ENCODE assay signal across 17 cellular contexts in genomic region chr11:68399916-68400315, GRCh38.
DNase-seq lines count a peak whose midpoint lies in the region; ATAC-seq and TF ChIP-seq lines count a peak whose summit lies in the region.
"Had no signal": no experiment of that assay in that cellular context is flagged by ENCODE, and none has a peak within 500 bp of the region (broad histone marks: within the 10 kb centered on the region; RNA-seq: fewer than 3 reads in every experiment).

No MANE protein-coding gene starts in this region.

- H3K79me1 ChIP-seq in neuronal stem cell (ENCODE audit: low read depth, low read length) = no peaks in the 10 kb centered on the region

- no peak overlapping the region for H2AFZ ChIP-seq in neuronal stem cell (ENCODE audit: low read length)

- H4K91ac ChIP-seq in neuronal stem cell (ENCODE audit: low read depth, low read length, poor library complexity) = no peak overlapping the region

- H3K9me3 ChIP-seq in adipocyte (ENCODE audit: control insufficient read depth, low read length) (no peaks in the 10 kb centered on the region), neuronal stem cell (replicated peaks in 1 of 2; ENCODE audit: control insufficient read depth in 2 of 2, insufficient read depth in 1 of 2, low read depth in 1 of 2, low read length in 2 of 2) (no peaks in the 10 kb centered on the region), tibial nerve (no peaks in the 10 kb centered on the region)

- no CpG with 5 or more reads among the region's 13 CpGs for WGBS in neuronal stem cell (ENCODE audit: extremely low coverage in 2 of 2, insufficient read length in 2 of 2, insufficient replicate concordance in 1 of 2), 2 donors
- 58 to 73% methylated on average over 12 to 13 of the region's 13 CpGs for WGBS in tibial nerve, 2 donors

- peaks cover 19% of the 10 kb centered on the region for H3K4me1 ChIP-seq in adipocyte (ENCODE audit: control insufficient read depth, insufficient read depth, low read length)
- peaks cover 3 to 5% of the 10 kb centered on the region in 2 donors for H3K4me1 ChIP-seq in neuronal stem cell (ENCODE audit: control insufficient read depth in 2 of 2, insufficient read depth in 1 of 2, low read depth in 1 of 2, low read length in 2 of 2)
- H3K4me1 ChIP-seq in tibial nerve = peaks cover 0 to 32% (median 9%) of the 10 kb centered on the region in 4 donors
- no peaks in the 10 kb centered on the region for H3K4me1 ChIP-seq in foreskin keratinocyte

- no peak for TF ChIP-seq CTCF in tibial nerve (IDR thresholded peaks at IDR 0.05)
- TF ChIP-seq CTCF in foreskin keratinocyte (conservative IDR thresholded peaks at IDR 0.05) = no peak

- no peak for TF ChIP-seq EP300 in tibial nerve (IDR thresholded peaks at IDR 0.05)

- H3K9ac ChIP-seq in adipocyte (ENCODE audit: low read length) = peak overlapping the region; percentile 20
- H3K9ac ChIP-seq in neuronal stem cell (ENCODE audit: low read depth, low read length, poor library complexity) = no peak overlapping the region

- H2BK120ac ChIP-seq in neuronal stem cell (ENCODE audit: low read depth, low read length) = no peak overlapping the region

- H3K14ac ChIP-seq in neuronal stem cell (ENCODE audit: low read length) = peak overlapping the region; percentile 8

- H2AK5ac ChIP-seq in neuronal stem cell (ENCODE audit: low read depth, low read length) = no peak overlapping the region

- intact Hi-C loops in left ventricle myocardium superior (cut with micrococcal nuclease) = no loop called here

- H2BK12ac ChIP-seq in neuronal stem cell (ENCODE audit: low read length) = no peak overlapping the region

- H3K4me3 ChIP-seq in adipocyte (ENCODE audit: low read length) (no peak overlapping the region), neuronal stem cell (ENCODE audit: low read length in 2 of 2) (no peak overlapping the region), tibial nerve (no peak overlapping the region)
- H3K4me3 ChIP-seq: SK-N-MC had no signal

- H3K27ac ChIP-seq in neuronal stem cell (replicated peaks; ENCODE audit: low read length) (no peak overlapping the region), tibial nerve (peak overlapping the region; percentile 36 to 66 (median 56)), foreskin keratinocyte (no peak overlapping the region)

- H2BK15ac ChIP-seq in neuronal stem cell (ENCODE audit: low read length) = no peak overlapping the region

- H3K4me1 Mint-ChIP-seq in activated CD8-positive, alpha-beta memory T cell treated with anti-CD3 and anti-CD28 coated beads, Interleukin-2, amount 10 ng/mL, durations not matched to agents 7 days and 5 days = no peaks in the 10 kb centered on the region
- H3K4me1 Mint-ChIP-seq: activated CD4-positive, alpha-beta memory T cell treated with anti-CD3 and anti-CD28 coated beads, Interleukin-2, amount 10 ng/mL, durations not matched to agents 7 days and 5 days had no signal

- H4K8ac ChIP-seq in neuronal stem cell (ENCODE audit: low read depth, low read length) = no peak overlapping the region

- H3K4ac ChIP-seq in neuronal stem cell (ENCODE audit: low read length) = no peak overlapping the region

- no peaks in the 10 kb centered on the region for H3K27me3 Mint-ChIP-seq in activated CD8-positive, alpha-beta memory T cell treated with anti-CD3 and anti-CD28 coated beads, Interleukin-2, amount 10 ng/mL, durations not matched to agents 7 days and 5 days
- H3K27me3 Mint-ChIP-seq: activated CD4-positive, alpha-beta memory T cell treated with anti-CD3 and anti-CD28 coated beads, Interleukin-2, amount 10 ng/mL, durations not matched to agents 7 days and 5 days had no signal

- H3K4me2 ChIP-seq in neuronal stem cell (ENCODE audit: insufficient read depth, low read length, poor library complexity, severe bottlenecking) = no peak overlapping the region

- H2BK5ac ChIP-seq in neuronal stem cell (ENCODE audit: low read length) = peak overlapping the region; percentile 39

- H3K4me3 Mint-ChIP-seq in activated CD8-positive, alpha-beta memory T cell treated with anti-CD3 and anti-CD28 coated beads, Interleukin-2, amount 10 ng/mL, durations not matched to agents 7 days and 5 days = no peak overlapping the region
- H3K4me3 Mint-ChIP-seq: activated CD4-positive, alpha-beta memory T cell treated with anti-CD3 and anti-CD28 coated beads, Interleukin-2, amount 10 ng/mL, durations not matched to agents 7 days and 5 days; activated T-helper 1 cell treated with anti-CD3 and anti-CD28 coated beads, Interleukin-12 subunit alpha, Interleukin-12 subunit beta, Interleukin-2, Interleukin-4 antibody, amounts not matched to agents 30 ng/mL and 10 ng/mL and 1 ng/mL, durations not matched to agents 14 hours and 24 hours and 36 hours had no signal

- peak overlapping the region; percentile 38 for H3K18ac ChIP-seq in neuronal stem cell (ENCODE audit: low read length)

- H3K27me3 ChIP-seq in adipocyte (replicated peaks; ENCODE audit: control insufficient read depth, insufficient read depth, low read length) = no peaks in the 10 kb centered on the region
- H3K27me3 ChIP-seq in neuronal stem cell (ENCODE audit: control insufficient read depth in 3 of 3, insufficient read depth in 3 of 3, low read depth in 1 of 3, low read length in 3 of 3) = no peaks in the 10 kb centered on the region
- H3K27me3 ChIP-seq in tibial nerve = no peaks in the 10 kb centered on the region
- no peaks in the 10 kb centered on the region for H3K27me3 ChIP-seq in foreskin keratinocyte

- CTCF ChIA-PET in activated CD8-positive, alpha-beta memory T cell treated with anti-CD3 and anti-CD28 coated beads, Interleukin-2, amount 10 ng/mL, durations not matched to agents 7 days and 5 days (lab: Charles Lee) = no interaction called here

- H3K23ac ChIP-seq in neuronal stem cell (ENCODE audit: low read depth, low read length, poor library complexity) = peak overlapping the region; percentile 43

- H3K9me3 Mint-ChIP-seq in activated CD8-positive, alpha-beta memory T cell treated with anti-CD3 and anti-CD28 coated beads, Interleukin-2, amount 10 ng/mL, durations not matched to agents 7 days and 5 days (ENCODE audit: low read depth) = no peaks in the 10 kb centered on the region
- H3K9me3 Mint-ChIP-seq: activated CD4-positive, alpha-beta memory T cell treated with anti-CD3 and anti-CD28 coated beads, Interleukin-2, amount 10 ng/mL, durations not matched to agents 7 days and 5 days; activated T-helper 1 cell treated with anti-CD3 and anti-CD28 coated beads, Interleukin-12 subunit alpha, Interleukin-12 subunit beta, Interleukin-2, Interleukin-4 antibody, amounts not matched to agents 30 ng/mL and 10 ng/mL and 1 ng/mL, durations not matched to agents 14 hours and 24 hours and 36 hours had no signal

- H3K36me3 Mint-ChIP-seq in activated CD8-positive, alpha-beta memory T cell treated with anti-CD3 and anti-CD28 coated beads, Interleukin-2, amount 10 ng/mL, durations not matched to agents 7 days and 5 days = no peaks in the 10 kb centered on the region

- no peak overlapping the region for H3K27ac Mint-ChIP-seq in activated CD8-positive, alpha-beta memory T cell treated with anti-CD3 and anti-CD28 coated beads, Interleukin-2, amount 10 ng/mL, durations not matched to agents 7 days and 5 days
- H3K27ac Mint-ChIP-seq: activated CD4-positive, alpha-beta memory T cell treated with anti-CD3 and anti-CD28 coated beads, Interleukin-2, amount 10 ng/mL, durations not matched to agents 7 days and 5 days; activated T-helper 1 cell treated with anti-CD3 and anti-CD28 coated beads, Interleukin-12 subunit alpha, Interleukin-12 subunit beta, Interleukin-2, Interleukin-4 antibody, amounts not matched to agents 30 ng/mL and 10 ng/mL and 1 ng/mL, durations not matched to agents 14 hours and 24 hours and 36 hours had no signal

- ATAC-seq in left ventricle myocardium superior = peak; percentile 39
- no peak for ATAC-seq in activated CD8-positive, alpha-beta memory T cell treated with anti-CD3 and anti-CD28 coated beads, Interleukin-2, amount 10 ng/mL, durations not matched to agents 7 days and 5 days
- no peak for ATAC-seq in HG03025 (IDR thresholded peaks at IDR 0.05; ENCODE audit: low FRiP score, unreplicated experiment)
- ATAC-seq in foreskin keratinocyte = no peak

- DNase-seq in adipocyte (ENCODE audit: low read depth) (no peak), left ventricle myocardium superior (peak; percentile 64), neuronal stem cell (ENCODE audit: low spot score) (no peak), tibial nerve (ENCODE audit: low spot score in 2 of 2) (no peak), iPS-NIHi11 (ENCODE audit: low spot score) (no peak), foreskin keratinocyte (no peak)
- DNase-seq in activated CD8-positive, alpha-beta memory T cell treated with anti-CD3 and anti-CD28 coated beads, Interleukin-2, amount 10 ng/mL, durations not matched to agents 7 days and 5 days = no peak
- DNase-seq: activated CD4-positive, alpha-beta memory T cell treated with anti-CD3 and anti-CD28 coated beads, Interleukin-2, amount 10 ng/mL, durations not matched to agents 7 days and 5 days; amniotic stem cell; dermis blood vessel endothelial cell; GDM1; Kasumi-1; mesendoderm; occipital lobe had no signal

- H3K36me3 ChIP-seq in adipocyte (ENCODE audit: control insufficient read depth, insufficient read depth, low read length, severe bottlenecking) (peaks cover 21% of the 10 kb centered on the region), neuronal stem cell (replicated peaks in 1 of 2; ENCODE audit: control insufficient read depth in 2 of 2, insufficient read depth in 2 of 2, low read length in 2 of 2) (peaks cover 12 to 39% of the 10 kb centered on the region in 2 donors), tibial nerve (peaks cover 0 to 40% (median 7%) of the 10 kb centered on the region in 3 donors)

- TF ChIP-seq POLR2A in tibial nerve (IDR thresholded peaks at IDR 0.05) = no peak

Comparison
In these comparisons a context has a peak if more than half of its experiments do, and no peak if none do; other contexts are left out.
1. H3K27ac ChIP-seq: peak in tibial nerve (4 of 4); none in neuronal stem cell (single experiment) and foreskin keratinocyte (single experiment).